12 cellular contexts compared by ENCODE assay signal in genomic region chr11:66835762-66836405, GRCh38. TPM values are rescaled to one million over a fixed set of nuclear protein-coding genes. Genes with fewer than 3 reads are reported as not detected.
DNase-seq lines count a peak whose midpoint lies in the region; ATAC-seq and TF ChIP-seq lines count a peak whose summit lies in the region.
"Had no signal": no experiment of that assay in that cellular context is flagged by ENCODE, and none has a peak within 500 bp of the region (broad histone marks: within the 10 kb centered on the region; RNA-seq: fewer than 3 reads in every experiment).

No MANE protein-coding gene starts in this region.

- peak overlapping the region; percentile 6; the same call in 1 of the 2 replicates for H3K4me2 ChIP-seq in DOHH2 (ENCODE audit: low read length)
- no peak overlapping the region for H3K4me2 ChIP-seq in Karpas-422 (ENCODE audit: low read depth, low read length, poor library complexity, severe bottlenecking)
- H3K4me2 ChIP-seq: smooth muscle cell had no signal

- ATAC-seq in naive thymus-derived CD8-positive, alpha-beta T cell: no peak
- ATAC-seq in activated T-helper 17 cell treated with anti-CD3 and anti-CD28 coated beads, Interleukin-2, amount 50 U/mL, for 72 hours (replicated peaks): no peak

- peaks cover 41% of the 10 kb centered on the region for H3K4me1 ChIP-seq in DOHH2 (ENCODE audit: control insufficient read depth, low read length)
- peaks cover 31% of the 10 kb centered on the region for H3K4me1 ChIP-seq in Karpas-422 (ENCODE audit: low read length)

- H3K27ac ChIP-seq in DOHH2 (ENCODE audit: low read depth, low read length): 0 out of 2 replicates have a peak overlapping the region, but pooled peaks have one; percentile 22
- peak overlapping the region; percentile 53 for H3K27ac ChIP-seq in Karpas-422 (ENCODE audit: low read length)

- H3K9me2 ChIP-seq in DOHH2 (replicated peaks; ENCODE audit: control insufficient read depth, low read length): no peaks in the 10 kb centered on the region
- no peaks in the 10 kb centered on the region for H3K9me2 ChIP-seq in Karpas-422 (replicated peaks; ENCODE audit: insufficient read depth, low read length)

- H3K9ac ChIP-seq in Karpas-422 (ENCODE audit: low read length): no peak overlapping the region

- peak overlapping the region; percentile 86 for H3K27ac Mint-ChIP-seq in chondrocyte (ENCODE audit: unreplicated experiment)
- H3K27ac Mint-ChIP-seq in naive thymus-derived CD8-positive, alpha-beta T cell: peak overlapping the region in 6 of 10 donors; percentile 3 to 70 (median 24)
- H3K27ac Mint-ChIP-seq in activated T-helper 17 cell treated with anti-CD3 and anti-CD28 coated beads, Interleukin-2, amount 50 U/mL, for 72 hours: no peak overlapping the region
- H3K27ac Mint-ChIP-seq: activated naive CD4-positive, alpha-beta T cell treated with anti-CD3 and anti-CD28 coated beads, Interleukin-2, amount 10 ng/mL, durations not matched to agents 7 days and 5 days had no signal

- no peaks in the 10 kb centered on the region for H3K36me3 Mint-ChIP-seq in chondrocyte (ENCODE audit: low read depth)
- peaks cover 0 to 16% (median 0%) of the 10 kb centered on the region in 3 donors for H3K36me3 Mint-ChIP-seq in naive thymus-derived CD8-positive, alpha-beta T cell
- peaks cover 22% of the 10 kb centered on the region for H3K36me3 Mint-ChIP-seq in activated T-helper 17 cell treated with anti-CD3 and anti-CD28 coated beads, Interleukin-2, amount 50 U/mL, for 72 hours (ENCODE audit: low read depth)

- intact Hi-C loops in posterior cingulate gyrus (cut with DNase I): no loop called here

- peaks cover 31% of the 10 kb centered on the region for H3F3A ChIP-seq in DOHH2 (ENCODE audit: control insufficient read depth, insufficient read depth)

- H3K36me3 ChIP-seq in DOHH2 (ENCODE audit: control insufficient read depth, low read length): peaks cover 33% of the 10 kb centered on the region
- 0 out of 2 replicates have a peak, but pooled peaks cover 7% of the 10 kb centered on the region for H3K36me3 ChIP-seq in Karpas-422 (ENCODE audit: insufficient read depth, low read length)

- H3K79me2 ChIP-seq in DOHH2 (ENCODE audit: control insufficient read depth, low read length): peaks cover 21% of the 10 kb centered on the region
- H3K79me2 ChIP-seq in Karpas-422 (ENCODE audit: low read length): peaks cover 17% of the 10 kb centered on the region

- no peaks in the 10 kb centered on the region for H3K27me3 ChIP-seq in DOHH2 (ENCODE audit: control insufficient read depth, low read length)
- H3K27me3 ChIP-seq in Karpas-422 (ENCODE audit: low read length): no peaks in the 10 kb centered on the region

- no peaks in the 10 kb centered on the region for H3K9me3 ChIP-seq in DOHH2 (ENCODE audit: control insufficient read depth, insufficient read depth, low read length)
- H3K9me3 ChIP-seq in Karpas-422 (ENCODE audit: low read length): no peaks in the 10 kb centered on the region

- TF ChIP-seq CTCF in DOHH2 (IDR thresholded peaks at IDR 0.05; ENCODE audit: low read depth, low read length, poor library complexity, severe bottlenecking): no peak
- no peak for TF ChIP-seq CTCF in chondrocyte (IDR thresholded peaks at IDR 0.05)

- H3K27me3 Mint-ChIP-seq in chondrocyte (ENCODE audit: low read depth): no peaks in the 10 kb centered on the region
- H3K27me3 Mint-ChIP-seq in naive thymus-derived CD8-positive, alpha-beta T cell: no peaks in the 10 kb centered on the region
- H3K27me3 Mint-ChIP-seq in activated T-helper 17 cell treated with anti-CD3 and anti-CD28 coated beads, Interleukin-2, amount 50 U/mL, for 72 hours: no peaks in the 10 kb centered on the region
- H3K27me3 Mint-ChIP-seq: activated naive CD4-positive, alpha-beta T cell treated with anti-CD3 and anti-CD28 coated beads, Interleukin-2, amount 10 ng/mL, durations not matched to agents 7 days and 5 days had no signal

- DNase-seq in Karpas-422 (peak; percentile 51), chondrocyte (ENCODE audit: low spot score) (no peak), posterior cingulate gyrus (no peak), NCI-H510A (lab: John Stamatoyannopoulos, UW) (no peak)
- no peak for DNase-seq in naive thymus-derived CD8-positive, alpha-beta T cell
- DNase-seq: activated naive CD4-positive, alpha-beta T cell treated with anti-CD3 and anti-CD28 coated beads, Interleukin-2, amount 10 ng/mL, durations not matched to agents 7 days and 5 days; COR-L47; H7; NCI-H2171 had no signal

- H2AFZ ChIP-seq in Karpas-422 (ENCODE audit: low read length): no peak overlapping the region

- no peaks in the 10 kb centered on the region for H3K9me3 Mint-ChIP-seq in chondrocyte (ENCODE audit: low read depth)
- H3K9me3 Mint-ChIP-seq in naive thymus-derived CD8-positive, alpha-beta T cell: no peaks in the 10 kb centered on the region
- no peaks in the 10 kb centered on the region for H3K9me3 Mint-ChIP-seq in activated T-helper 17 cell treated with anti-CD3 and anti-CD28 coated beads, Interleukin-2, amount 50 U/mL, for 72 hours
- H3K9me3 Mint-ChIP-seq: activated naive CD4-positive, alpha-beta T cell treated with anti-CD3 and anti-CD28 coated beads, Interleukin-2, amount 10 ng/mL, durations not matched to agents 7 days and 5 days had no signal

- 0 out of 2 replicates have a peak, but pooled peaks cover 2% of the 10 kb centered on the region for H4K20me1 ChIP-seq in DOHH2 (ENCODE audit: control insufficient read depth, insufficient read depth, low read depth, low read length)
- H4K20me1 ChIP-seq in Karpas-422 (ENCODE audit: insufficient read depth, low read depth, low read length): no peaks in the 10 kb centered on the region

- POLR2A ChIA-PET in naive thymus-derived CD8-positive, alpha-beta T cell (lab: Charles Lee): interaction anchor here (0.6 kb wide), 1 partner anchor 107 kb away, joined by 6 read pairs; no protein-coding TSS in a partner anchor

- H3K4me3 ChIP-seq in DOHH2 (ENCODE audit: low read length) (no peak overlapping the region), Karpas-422 (ENCODE audit: low read length) (no peak overlapping the region)
- H3K4me3 ChIP-seq: smooth muscle cell had no signal

- no peak overlapping the region for H3K4me3 Mint-ChIP-seq in chondrocyte (ENCODE audit: unreplicated experiment)
- no peak overlapping the region for H3K4me3 Mint-ChIP-seq in naive thymus-derived CD8-positive, alpha-beta T cell
- no peak overlapping the region for H3K4me3 Mint-ChIP-seq in activated T-helper 17 cell treated with anti-CD3 and anti-CD28 coated beads, Interleukin-2, amount 50 U/mL, for 72 hours
- H3K4me3 Mint-ChIP-seq: activated naive CD4-positive, alpha-beta T cell treated with anti-CD3 and anti-CD28 coated beads, Interleukin-2, amount 10 ng/mL, durations not matched to agents 7 days and 5 days had no signal

- H3K4me1 Mint-ChIP-seq in chondrocyte (ENCODE audit: low read depth): peaks cover 25% of the 10 kb centered on the region
- H3K4me1 Mint-ChIP-seq in naive thymus-derived CD8-positive, alpha-beta T cell: peaks cover 10 to 41% (median 26%) of the 10 kb centered on the region in 4 donors
- peaks cover 16% of the 10 kb centered on the region for H3K4me1 Mint-ChIP-seq in activated T-helper 17 cell treated with anti-CD3 and anti-CD28 coated beads, Interleukin-2, amount 50 U/mL, for 72 hours

RNA-seq across cellular contexts. Expression of gene RCE1, which starts 7.4 kb away (rescaled TPM):
- total RNA-seq in Karpas-422 (2014; rRNA removed; shearing (Covaris generic); ENCODE audit: low replicate concordance): 20.4 and 53.3 TPM in 2 replicates
- total RNA-seq in chondrocyte: 17.0 to 18.8 TPM (median 17.3 TPM) in 3 replicates
- 10 to 100 TPM; 32.2 to 32.9 TPM for total RNA-seq in naive thymus-derived CD8-positive, alpha-beta T cell
- 10 to 100 TPM; 18.1 to 27.1 (median 18.4) TPM for polyA plus RNA-seq in naive thymus-derived CD8-positive, alpha-beta T cell
- total RNA-seq in activated T-helper 17 cell treated with anti-CD3 and anti-CD28 coated beads, Interleukin-2, amount 50 U/mL, for 72 hours: 10 to 100 TPM; 27.2 to 31.4 TPM

RNA-seq across cellular contexts. Expression of gene LRFN4, which starts 21.0 kb away (rescaled TPM):
- 8.7 and 24.2 TPM in 2 replicates for total RNA-seq in Karpas-422 (2014; rRNA removed; shearing (Covaris generic); ENCODE audit: low replicate concordance)
- 33.8 to 47.2 TPM (median 46.8 TPM) in 3 replicates for total RNA-seq in chondrocyte
- 1 to 10 TPM; 1.2 to 1.3 TPM for total RNA-seq in naive thymus-derived CD8-positive, alpha-beta T cell
- polyA plus RNA-seq in naive thymus-derived CD8-positive, alpha-beta T cell: under 1 TPM in 2 of 3 donors, not detected in 1; 0.09 to 0.12 TPM
- 10 to 100 TPM; 20.5 to 43.7 TPM for total RNA-seq in activated T-helper 17 cell treated with anti-CD3 and anti-CD28 coated beads, Interleukin-2, amount 50 U/mL, for 72 hours
